Comparison of ENCODE assay signal across 1 cellular context in the genomic region with DNA sequence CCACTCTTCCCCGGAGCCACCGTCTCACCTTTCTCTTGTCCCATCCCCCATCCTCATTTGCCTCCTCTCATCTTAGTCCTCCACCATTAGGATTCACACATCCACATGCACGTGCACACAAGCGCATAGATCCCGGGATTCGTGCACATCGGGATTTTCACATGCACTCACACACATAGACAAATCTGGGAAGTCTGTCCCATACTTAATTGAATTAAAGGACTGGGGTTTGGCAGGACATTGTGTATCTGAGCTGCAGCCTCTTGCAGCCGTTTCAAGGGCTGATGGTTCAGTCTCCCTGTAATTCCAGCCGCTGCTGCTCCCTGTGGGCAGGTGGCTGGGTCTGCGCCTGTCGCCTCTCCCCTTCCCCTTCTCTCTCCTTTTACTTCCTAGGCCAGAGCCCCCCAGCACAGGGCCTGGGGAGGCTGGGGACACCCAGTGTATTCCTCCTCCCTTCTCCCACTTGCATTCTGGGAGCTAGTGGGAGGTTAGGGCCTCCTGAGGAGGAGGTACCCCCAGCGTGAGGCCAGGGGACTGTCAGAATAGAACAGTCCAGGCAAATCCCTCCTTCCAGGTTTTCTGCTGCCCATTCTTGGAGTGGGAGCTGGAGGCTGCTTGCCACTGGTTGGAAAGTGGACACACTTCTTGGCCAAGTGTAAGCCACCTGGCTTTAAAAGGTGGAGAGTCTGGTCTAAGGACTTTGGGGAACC.
TF ChIP-seq lines count a peak whose summit lies in the region.

No MANE protein-coding gene starts in this region.

TF ChIP-seq in HEK293, 187 proteins besides CTCF, POLR2A, EP300 and RAD21 (continued from another document):
- TF ChIP-seq, protein P1, sequence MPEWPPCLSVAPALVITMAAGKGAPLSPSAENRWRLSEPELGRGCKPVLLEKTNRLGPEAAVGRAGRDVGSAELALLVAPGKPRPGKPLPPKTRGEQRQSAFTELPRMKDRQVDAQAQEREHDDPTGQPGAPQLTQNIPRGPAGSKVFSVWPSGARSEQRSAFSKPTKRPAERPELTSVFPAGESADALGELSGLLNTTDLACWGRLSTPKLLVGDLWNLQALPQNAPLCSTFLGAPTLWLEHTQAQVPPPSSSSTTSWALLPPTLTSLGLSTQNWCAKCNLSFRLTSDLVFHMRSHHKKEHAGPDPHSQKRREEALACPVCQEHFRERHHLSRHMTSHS (tag by site-specific recombination; IDR thresholded peaks at IDR 0.05): no peak
- TF ChIP-seq ZNF785 (tag by site-specific recombination; IDR thresholded peaks at IDR 0.05) (no peak), FEZF1 (tag by site-specific recombination; IDR thresholded peaks at IDR 0.05) (no peak), ZNF433 (tag by site-specific recombination; IDR thresholded peaks at IDR 0.05; ENCODE audit: low read depth) (no peak), GLI4 (tag by site-specific recombination; IDR thresholded peaks at IDR 0.05) (no peak), ZNF223 (tag by site-specific recombination; IDR thresholded peaks at IDR 0.05) (no peak), GLIS2 (tag by site-specific recombination; IDR thresholded peaks at IDR 0.05) (peak; percentile 25; the same call in 1 of the 2 replicates), ZNF404 (tag by site-specific recombination; IDR thresholded peaks at IDR 0.05) (no peak), ZSCAN30 (tag by site-specific recombination; IDR thresholded peaks at IDR 0.05) (no peak), ZNF768 (tag by site-specific recombination; IDR thresholded peaks at IDR 0.05) (no peak), ZNF354C (tag by site-specific recombination; IDR thresholded peaks at IDR 0.05; ENCODE audit: borderline replicate concordance, low read depth) (no peak), ZNF140 (tag by site-specific recombination; IDR thresholded peaks at IDR 0.05) (no peak), ZNF341 (tag by site-specific recombination; IDR thresholded peaks at IDR 0.05; ENCODE audit: low read depth) (peak; percentile 20; the same call in 1 of the 2 replicates)
- TF ChIP-seq, protein P2, sequence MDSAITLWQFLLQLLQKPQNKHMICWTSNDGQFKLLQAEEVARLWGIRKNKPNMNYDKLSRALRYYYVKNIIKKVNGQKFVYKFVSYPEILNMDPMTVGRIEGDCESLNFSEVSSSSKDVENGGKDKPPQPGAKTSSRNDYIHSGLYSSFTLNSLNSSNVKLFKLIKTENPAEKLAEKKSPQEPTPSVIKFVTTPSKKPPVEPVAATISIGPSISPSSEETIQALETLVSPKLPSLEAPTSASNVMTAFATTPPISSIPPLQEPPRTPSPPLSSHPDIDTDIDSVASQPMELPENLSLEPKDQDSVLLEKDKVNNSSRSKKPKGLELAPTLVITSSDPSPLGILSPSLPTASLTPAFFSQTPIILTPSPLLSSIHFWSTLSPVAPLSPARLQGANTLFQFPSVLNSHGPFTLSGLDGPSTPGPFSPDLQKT (IDR thresholded peaks at IDR 0.05; ENCODE audit: borderline replicate concordance, low read depth, low read length): no peak
